7 cellular contexts compared by ENCODE assay signal in the genomic region with DNA sequence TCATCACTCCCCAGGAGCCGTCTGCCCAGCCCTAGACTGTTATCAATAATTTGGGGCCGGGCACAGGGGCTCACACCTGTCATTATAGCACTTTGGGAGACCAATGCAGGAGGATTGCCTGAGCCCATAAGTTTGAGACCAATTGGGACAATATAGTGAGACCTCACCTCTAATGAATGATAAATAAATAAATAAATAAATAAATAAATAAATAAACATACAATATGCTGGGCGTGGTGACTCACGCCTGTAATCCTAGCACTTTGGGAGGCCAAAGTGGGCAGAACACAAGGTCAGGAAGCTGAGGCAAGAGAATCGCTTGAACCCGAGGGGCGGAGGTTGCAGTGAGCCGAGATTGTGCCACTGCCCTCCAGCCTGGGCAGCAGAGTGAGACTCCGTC. TPM values are rescaled to one million over a fixed set of nuclear protein-coding genes. Genes with fewer than 3 reads are reported as not detected.
"Had no signal": no experiment of that assay in that cellular context is flagged by ENCODE, and none has a peak within 500 bp of the region (broad histone marks: within the 10 kb centered on the region; RNA-seq: fewer than 3 reads in every experiment).

No MANE protein-coding gene starts in this region.

RNA-seq across cellular contexts. Expression of a gene that starts 25.5 kb away (rescaled TPM):
- total RNA-seq: GM23248, GM23338, H1, H4, H7, H9, HFFc6 had no signal
- polyA plus RNA-seq: GM23248, GM23338, H1 had no signal
